7 cellular contexts compared by ENCODE assay signal in genomic region chr1:246725191-246725590, GRCh38. TPM values are rescaled to one million over a fixed set of nuclear protein-coding genes. Genes with fewer than 3 reads are reported as not detected.
DNase-seq lines count a peak whose midpoint lies in the region; ATAC-seq and TF ChIP-seq lines count a peak whose summit lies in the region.

No MANE protein-coding gene starts in this region.

- H3K4me1 Mint-ChIP-seq in T-helper 17 cell = peaks cover 3% of the 10 kb centered on the region
- peaks cover 17% of the 10 kb centered on the region for H3K4me1 Mint-ChIP-seq in glutamatergic neuron (ENCODE audit: low read depth, unreplicated experiment)

- peak overlapping the region; percentile 98 for H2AFZ ChIP-seq in smooth muscle cell (ENCODE audit: low read depth)

- TF ChIP-seq CTCF in HFF-Myc (IDR thresholded peaks at IDR 0.05; ENCODE audit: low read depth, low read length, missing control alignments) (no peak), glutamatergic neuron (IDR thresholded peaks at IDR 0.05; ENCODE audit: partially characterized antibody, unreplicated experiment) (no peak), smooth muscle cell (IDR thresholded peaks at IDR 0.05; ENCODE audit: borderline replicate concordance, insufficient read depth, poor library complexity, severe bottlenecking) (no peak)

- H3K27me3 ChIP-seq in smooth muscle cell (ENCODE audit: low read depth) = no peaks in the 10 kb centered on the region

- peaks cover 8% of the 10 kb centered on the region for H3K36me3 ChIP-seq in smooth muscle cell (ENCODE audit: low read depth)

- ATAC-seq in T-helper 17 cell (no peak), HG03159 (IDR thresholded peaks at IDR 0.05; ENCODE audit: unreplicated experiment) (no peak)

- H3K4me3 ChIP-seq in HFF-Myc (replicated peaks; ENCODE audit: low read depth, low read length) (peak overlapping the region; percentile 69), smooth muscle cell (peak overlapping the region; percentile 93)

- H3F3A ChIP-seq in smooth muscle cell (ENCODE audit: low read depth) = no peaks in the 10 kb centered on the region

- no peak overlapping the region for H3K9ac ChIP-seq in smooth muscle cell (ENCODE audit: low read depth)

- H3K9me3 Mint-ChIP-seq in glutamatergic neuron (ENCODE audit: unreplicated experiment) = peaks cover 11% of the 10 kb centered on the region

- peaks cover 10% of the 10 kb centered on the region for H3K4me1 ChIP-seq in smooth muscle cell (ENCODE audit: low read depth)

- H3K27ac Mint-ChIP-seq in T-helper 17 cell (no peak overlapping the region), glutamatergic neuron (ENCODE audit: unreplicated experiment) (peak overlapping the region; percentile 92)

- no peak for DNase-seq in HFF-Myc (ENCODE audit: extremely low read depth, low read depth)
- no peak for DNase-seq in T-helper 17 cell
- no peak for DNase-seq in glutamatergic neuron
- no peak for DNase-seq in smooth muscle cell (lab: John Stamatoyannopoulos, UW; ENCODE audit: unreplicated experiment)
- no peak for DNase-seq in SK-N-DZ (ENCODE audit: low spot score)
- no peak for DNase-seq in amniotic stem cell (lab: John Stamatoyannopoulos, UW)

- H3K4me3 Mint-ChIP-seq in T-helper 17 cell = peak overlapping the region; percentile 87
- peak overlapping the region; percentile 97 for H3K4me3 Mint-ChIP-seq in glutamatergic neuron (ENCODE audit: unreplicated experiment)

- H3K27me3 Mint-ChIP-seq in T-helper 17 cell = peaks cover 4% of the 10 kb centered on the region
- H3K27me3 Mint-ChIP-seq in glutamatergic neuron (ENCODE audit: unreplicated experiment) = peaks cover 6% of the 10 kb centered on the region

- H4K20me1 ChIP-seq in smooth muscle cell (ENCODE audit: low read depth) = no peaks in the 10 kb centered on the region

- H3K4me2 ChIP-seq in smooth muscle cell = peak overlapping the region; percentile 97

- WGBS in smooth muscle cell (ENCODE audit: low lambda C conversion rate) = 88% methylated on average over 9 of the region's 9 CpGs

- H3K9me3 ChIP-seq in T-helper 17 cell (ENCODE audit: control insufficient read depth, low read length, poor library complexity, severe bottlenecking) (no peaks in the 10 kb centered on the region), smooth muscle cell (replicated peaks; ENCODE audit: low read depth) (no peaks in the 10 kb centered on the region)

- H3K27ac ChIP-seq in smooth muscle cell (ENCODE audit: low read depth) = no peak overlapping the region

- peaks cover 2% of the 10 kb centered on the region for H3K36me3 Mint-ChIP-seq in T-helper 17 cell (ENCODE audit: low read depth)
- peaks cover 30% of the 10 kb centered on the region for H3K36me3 Mint-ChIP-seq in glutamatergic neuron (ENCODE audit: unreplicated experiment)

- H3K79me2 ChIP-seq in smooth muscle cell (ENCODE audit: low read depth) = no peaks in the 10 kb centered on the region

RNA-seq across cellular contexts. Expression of gene SCCPDH, which starts 1.0 kb away (rescaled TPM):
- 1 to 10 TPM; 1.9 to 3.2 TPM for total RNA-seq in T-helper 17 cell
- total RNA-seq in glutamatergic neuron (ENCODE audit: unreplicated experiment) = 34.6 TPM
- 23.7 and 27.0 TPM in 2 replicates for total RNA-seq in smooth muscle cell
- 19.6 and 26.2 TPM in 2 replicates for polyA plus RNA-seq in smooth muscle cell
- polyA plus RNA-seq in SK-N-DZ (2014; cell fraction: cytosol; rRNA removed) = 47.1 and 50.8 TPM in 2 replicates
- polyA plus RNA-seq in SK-N-DZ (2014; cell fraction: nucleus; rRNA removed) = 19.9 and 29.8 TPM in 2 replicates
